In genomic region chr18:57811477-57812125, GRCh38 we compare ENCODE assay signal across 13 cellular contexts. TPM values are rescaled to one million over a fixed set of nuclear protein-coding genes. Genes with fewer than 3 reads are reported as not detected.
"Had no signal": no experiment of that assay in that cellular context is flagged by ENCODE, and none has a peak within 500 bp of the region (broad histone marks: within the 10 kb centered on the region; RNA-seq: fewer than 3 reads in every experiment).

No MANE protein-coding gene starts in this region.

- H3K4me1 ChIP-seq: neural progenitor cell, testis had no signal

- H3K4me3 ChIP-seq: heart left ventricle, neural progenitor cell, testis had no signal

- H3K27ac ChIP-seq: heart left ventricle, neural progenitor cell, parathyroid adenoma, testis had no signal

- DNase-seq: activated CD4-positive, alpha-beta memory T cell treated with anti-CD3 and anti-CD28 coated beads, Interleukin-2, amount 10 ng/mL, durations not matched to agents 7 days and 5 days; activated CD8-positive, alpha-beta memory T cell treated with anti-CD3 and anti-CD28 coated beads, Interleukin-2, amount 50 U/mL, for 4 hours; activated naive CD4-positive, alpha-beta T cell; aorta; foreskin melanocyte; heart left ventricle; kidney; stimulated activated CD4-positive, alpha-beta T cell treated with anti-CD3 and anti-CD28 coated beads, Interleukin-15, amount 100 ng/mL, for 24 hours; stimulated activated CD4-positive, alpha-beta T cell treated with anti-CD3 and anti-CD28 coated beads, Interleukin-4, amount 100 ng/mL, for 24 hours; stimulated activated naive CD8-positive, alpha-beta T cell treated with anti-CD3 and anti-CD28 coated beads, Interleukin-15, amount 100 ng/mL, for 72 hours; testis had no signal

- H3K9me3 ChIP-seq: testis had no signal

- H3K27me3 ChIP-seq: heart left ventricle, testis had no signal

- H3K36me3 ChIP-seq: heart left ventricle, neural progenitor cell had no signal

- ATAC-seq: heart left ventricle; stimulated activated naive CD8-positive, alpha-beta T cell treated with anti-CD3 and anti-CD28 coated beads, Interleukin-15, amount 100 ng/mL, for 72 hours had no signal

RNA-seq across cellular contexts. Expression of gene ATP8B1, which starts 8.5 kb away (rescaled TPM):
- total RNA-seq: activated CD4-positive, alpha-beta memory T cell treated with anti-CD3 and anti-CD28 coated beads, Interleukin-2, amount 10 ng/mL, durations not matched to agents 7 days and 5 days had no signal
